ENCODE assay signal across 26 cellular contexts in genomic region chr1:241351841-241352240, GRCh38. TPM values are rescaled to one million over a fixed set of nuclear protein-coding genes. Genes with fewer than 3 reads are reported as not detected.
"Had no signal": no experiment of that assay in that cellular context is flagged by ENCODE, and none has a peak within 500 bp of the region (broad histone marks: within the 10 kb centered on the region; RNA-seq: fewer than 3 reads in every experiment).

No MANE protein-coding gene starts in this region.

- H3K36me3 Mint-ChIP-seq: stimulated activated effector memory CD8-positive, alpha-beta T cell treated with anti-CD3 and anti-CD28 coated beads, Interleukin-12 subunit alpha, Interleukin-12 subunit beta, amount 100 ng/mL, for 72 hours; stimulated activated memory B cell treated with anti-CD40 and anti-IgM and Interleukin-4, amounts not matched to agents 10 μg/mL and 1 μg/mL and 100 μg/mL, for 72 hours; type B pancreatic cell had no signal

- H3K27me3 Mint-ChIP-seq: stimulated activated memory B cell treated with anti-CD40 and anti-IgM and Interleukin-4, amounts not matched to agents 10 μg/mL and 1 μg/mL and 100 μg/mL, for 72 hours had no signal

- H3K27ac Mint-ChIP-seq: stimulated activated effector memory CD8-positive, alpha-beta T cell treated with anti-CD3 and anti-CD28 coated beads, Interleukin-12 subunit alpha, Interleukin-12 subunit beta, amount 100 ng/mL, for 72 hours; stimulated activated memory B cell treated with anti-CD40 and anti-IgM and Interleukin-4, amounts not matched to agents 10 μg/mL and 1 μg/mL and 100 μg/mL, for 72 hours; stimulated activated naive CD8-positive, alpha-beta T cell treated with anti-CD3 and anti-CD28 coated beads, Interleukin-15, amount 100 ng/mL, for 72 hours; stimulated activated naive CD8-positive, alpha-beta T cell treated with anti-CD3 and anti-CD28 coated beads, Interleukin-15, Interleukin-2, amounts not matched to agents 100 ng/mL and 50 ng/mL, for 24 hours; type B pancreatic cell had no signal

- H3K4me3 Mint-ChIP-seq: stimulated activated effector memory CD8-positive, alpha-beta T cell treated with anti-CD3 and anti-CD28 coated beads, Interleukin-12 subunit alpha, Interleukin-12 subunit beta, amount 100 ng/mL, for 72 hours; stimulated activated memory B cell treated with anti-CD40 and anti-IgM and Interleukin-4, amounts not matched to agents 10 μg/mL and 1 μg/mL and 100 μg/mL, for 72 hours; stimulated activated naive CD8-positive, alpha-beta T cell treated with anti-CD3 and anti-CD28 coated beads, Interleukin-15, amount 100 ng/mL, for 72 hours; stimulated activated naive CD8-positive, alpha-beta T cell treated with anti-CD3 and anti-CD28 coated beads, Interleukin-15, Interleukin-2, amounts not matched to agents 100 ng/mL and 50 ng/mL, for 24 hours; type B pancreatic cell had no signal

- DNase-seq: stimulated activated CD4-positive, alpha-beta T cell treated with anti-CD3 and anti-CD28 coated beads, Interleukin-2, amount 100 ng/mL, for 48 hours; stimulated activated CD4-positive, alpha-beta T cell treated with anti-CD3 and anti-CD28 coated beads, Interleukin-4, amount 100 ng/mL, for 1 hour; stimulated activated CD4-positive, alpha-beta T cell treated with anti-CD3 and anti-CD28 coated beads, Interleukin-4, amount 100 ng/mL, for 24 hours; stimulated activated CD4-positive, alpha-beta T cell treated with anti-CD3 and anti-CD28 coated beads, Interleukin-4, amount 100 ng/mL, for 4 hours; stimulated activated CD8-positive, alpha-beta memory T cell treated with anti-CD3 and anti-CD28 coated beads, Interleukin-4, amount 100 ng/mL, for 48 hours; stimulated activated naive CD4-positive, alpha-beta T cell; stimulated activated naive CD4-positive, alpha-beta T cell treated with Interleukin-2 at 50 U/mL for 16 hours; stimulated activated naive CD8-positive, alpha-beta T cell treated with anti-CD3 and anti-CD28 coated beads, Interleukin-15, amount 100 ng/mL, for 72 hours; stimulated activated naive CD8-positive, alpha-beta T cell treated with anti-CD3 and anti-CD28 coated beads, Interleukin-15, Interleukin-2, amounts not matched to agents 100 U/mL and 50 U/mL, for 24 hours; stomach; testis; thyroid gland; tibial artery; transverse colon; trophoblast cell; upper lobe of left lung; upper lobe of right lung; uterus had no signal

- H3K4me1 Mint-ChIP-seq: stimulated activated effector memory CD8-positive, alpha-beta T cell treated with anti-CD3 and anti-CD28 coated beads, Interleukin-12 subunit alpha, Interleukin-12 subunit beta, amount 100 ng/mL, for 72 hours; stimulated activated naive CD8-positive, alpha-beta T cell treated with anti-CD3 and anti-CD28 coated beads, Interleukin-15, amount 100 ng/mL, for 72 hours had no signal

- H3K9me3 Mint-ChIP-seq: stimulated activated effector memory CD8-positive, alpha-beta T cell treated with anti-CD3 and anti-CD28 coated beads, Interleukin-12 subunit alpha, Interleukin-12 subunit beta, amount 100 ng/mL, for 72 hours; stimulated activated memory B cell treated with anti-CD40 and anti-IgM and Interleukin-4, amounts not matched to agents 10 μg/mL and 1 μg/mL and 100 μg/mL, for 72 hours; stimulated activated naive CD8-positive, alpha-beta T cell treated with anti-CD3 and anti-CD28 coated beads, Interleukin-15, amount 100 ng/mL, for 72 hours; stimulated activated naive CD8-positive, alpha-beta T cell treated with anti-CD3 and anti-CD28 coated beads, Interleukin-15, Interleukin-2, amounts not matched to agents 100 ng/mL and 50 ng/mL, for 24 hours; type B pancreatic cell had no signal

- ATAC-seq: stimulated activated effector memory CD8-positive, alpha-beta T cell treated with anti-CD3 and anti-CD28 coated beads, Interleukin-12 subunit alpha, Interleukin-12 subunit beta, amount 100 ng/mL, for 72 hours; stimulated activated memory B cell treated with anti-CD40 and anti-IgM and Interleukin-4, amounts not matched to agents 10 μg/mL and 1 μg/mL and 100 μg/mL, for 72 hours; stimulated activated naive CD8-positive, alpha-beta T cell treated with anti-CD3 and anti-CD28 coated beads, Interleukin-15, amount 100 ng/mL, for 72 hours; stimulated activated naive CD8-positive, alpha-beta T cell treated with anti-CD3 and anti-CD28 coated beads, Interleukin-15, Interleukin-2, amounts not matched to agents 100 U/mL and 50 U/mL, for 24 hours; upper lobe of right lung had no signal

RNA-seq across cellular contexts. Expression of gene RGS7, which starts 5.2 kb away (rescaled TPM):
- total RNA-seq: subcutaneous adipose tissue, suprapubic skin, thoracic aorta, upper lobe of right lung, vagina had no signal
